In genomic region chr3:168095611-168096209, GRCh38 we compare ENCODE assay signal across 1 cellular context.
TF ChIP-seq lines count a peak whose summit lies in the region.

A gene with protein sequence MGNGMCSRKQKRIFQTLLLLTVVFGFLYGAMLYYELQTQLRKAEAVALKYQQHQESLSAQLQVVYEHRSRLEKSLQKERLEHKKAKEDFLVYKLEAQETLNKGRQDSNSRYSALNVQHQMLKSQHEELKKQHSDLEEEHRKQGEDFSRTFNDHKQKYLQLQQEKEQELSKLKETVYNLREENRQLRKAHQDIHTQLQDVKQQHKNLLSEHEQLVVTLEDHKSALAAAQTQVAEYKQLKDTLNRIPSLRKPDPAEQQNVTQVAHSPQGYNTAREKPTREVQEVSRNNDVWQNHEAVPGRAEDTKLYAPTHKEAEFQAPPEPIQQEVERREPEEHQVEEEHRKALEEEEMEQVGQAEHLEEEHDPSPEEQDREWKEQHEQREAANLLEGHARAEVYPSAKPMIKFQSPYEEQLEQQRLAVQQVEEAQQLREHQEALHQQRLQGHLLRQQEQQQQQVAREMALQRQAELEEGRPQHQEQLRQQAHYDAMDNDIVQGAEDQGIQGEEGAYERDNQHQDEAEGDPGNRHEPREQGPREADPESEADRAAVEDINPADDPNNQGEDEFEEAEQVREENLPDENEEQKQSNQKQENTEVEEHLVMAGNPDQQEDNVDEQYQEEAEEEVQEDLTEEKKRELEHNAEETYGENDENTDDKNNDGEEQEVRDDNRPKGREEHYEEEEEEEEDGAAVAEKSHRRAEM (minus strand): TSS chr3:168095924. CDS start chr3:168095285, 639 bp downstream.

TF ChIP-seq in HEK293, 187 proteins besides CTCF, POLR2A, EP300 and RAD21 (continued from another document and continues in another):
- TF ChIP-seq ZNF433 (tag by site-specific recombination; IDR thresholded peaks at IDR 0.05; ENCODE audit: low read depth) (no peak), ZNF791 (tag by site-specific recombination; IDR thresholded peaks at IDR 0.05) (no peak), ZNF391 (tag by site-specific recombination; IDR thresholded peaks at IDR 0.05; ENCODE audit: borderline replicate concordance, low read depth) (no peak), TCF7L2 (IDR thresholded peaks at IDR 0.05; ENCODE audit: borderline replicate concordance, low read depth, low read length) (no peak; the same call in 1 of the 2 replicates), ZNF626 (tag by site-specific recombination; IDR thresholded peaks at IDR 0.05) (no peak), ZFP69B (tag by site-specific recombination; IDR thresholded peaks at IDR 0.05) (peak; percentile 21; the same call in 1 of the 2 replicates), ZNF335 (tag by site-specific recombination; conservative IDR thresholded peaks at IDR 0.05) (peak; percentile 59; the same call in 1 of the 2 replicates), ZNF214 (tag by site-specific recombination; IDR thresholded peaks at IDR 0.05; ENCODE audit: borderline replicate concordance) (no peak), ZNF639 (tag by site-specific recombination; IDR thresholded peaks at IDR 0.05) (no peak), ZNF37A (tag by site-specific recombination; IDR thresholded peaks at IDR 0.05) (no peak), MZF1 (tag by site-specific recombination; IDR thresholded peaks at IDR 0.05; ENCODE audit: borderline replicate concordance) (no peak), ZNF266 (tag by site-specific recombination; IDR thresholded peaks at IDR 0.05; ENCODE audit: low read depth) (no peak), GFI1B (tag by site-specific recombination; IDR thresholded peaks at IDR 0.05) (no peak), PRDM4 (tag by site-specific recombination; IDR thresholded peaks at IDR 0.05) (0 out of 2 replicates have a peak, but pooled peaks have one; percentile 26), GLIS1 (tag by site-specific recombination; IDR thresholded peaks at IDR 0.05) (no peak), ZBTB20 (tag by site-specific recombination; IDR thresholded peaks at IDR 0.05) (peak; percentile 55), OSR2 (tag by site-specific recombination; IDR thresholded peaks at IDR 0.05) (no peak), PRDM10 (tag by site-specific recombination; IDR thresholded peaks at IDR 0.05) (peak; percentile 91), ZBTB17 (tag by site-specific recombination; IDR thresholded peaks at IDR 0.05) (no peak), PRDM1 (tag by site-specific recombination; IDR thresholded peaks at IDR 0.05) (no peak), KLF9 (tag by site-specific recombination; IDR thresholded peaks at IDR 0.05; ENCODE audit: low read depth) (peak; percentile 20), SCRT1 (tag by site-specific recombination; IDR thresholded peaks at IDR 0.05; ENCODE audit: borderline replicate concordance) (no peak), BCL6B (tag by site-specific recombination; IDR thresholded peaks at IDR 0.05) (no peak), ZNF610 (tag by site-specific recombination; IDR thresholded peaks at IDR 0.05; ENCODE audit: borderline replicate concordance) (no peak), ZNF561 (tag by site-specific recombination; IDR thresholded peaks at IDR 0.05; ENCODE audit: borderline replicate concordance) (no peak; the same call in none of the 2 replicates), REPIN1 (tag by site-specific recombination; IDR thresholded peaks at IDR 0.05; ENCODE audit: low read depth) (no peak), TRIM28 (IDR thresholded peaks at IDR 0.05; ENCODE audit: borderline replicate concordance, low read length) (no peak), KLF7 (tag by site-specific recombination; IDR thresholded peaks at IDR 0.05; ENCODE audit: borderline replicate concordance) (peak; percentile 75; the same call in 1 of the 2 replicates), ZSCAN30 (tag by site-specific recombination; IDR thresholded peaks at IDR 0.05) (0 out of 2 replicates have a peak, but pooled peaks have one; percentile 1), ZNF248 (tag by site-specific recombination; IDR thresholded peaks at IDR 0.05) (no peak), AEBP2 (tag by site-specific recombination; IDR thresholded peaks at IDR 0.05; ENCODE audit: borderline replicate concordance) (no peak)
- TF ChIP-seq, protein P1, sequence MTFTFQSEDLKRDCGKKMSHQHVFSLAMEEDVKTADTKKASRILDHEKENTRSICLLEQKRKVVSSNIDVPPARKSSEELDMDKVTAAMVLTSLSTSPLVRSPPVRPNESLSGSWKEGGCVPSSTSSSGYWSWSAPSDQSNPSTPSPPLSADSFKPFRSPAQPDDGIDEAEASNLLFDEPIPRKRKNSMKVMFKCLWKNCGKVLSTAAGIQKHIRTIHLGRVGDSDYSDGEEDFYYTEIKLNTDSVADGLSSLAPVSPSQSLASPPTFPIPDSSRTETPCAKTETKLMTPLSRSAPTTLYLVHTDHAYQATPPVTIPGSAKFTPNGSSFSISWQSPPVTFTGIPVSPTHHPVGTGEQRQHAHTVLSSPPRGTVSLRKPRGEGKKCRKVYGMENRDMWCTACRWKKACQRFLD (tag by site-specific recombination; IDR thresholded peaks at IDR 0.05) = no peak; the same call in 1 of the 2 replicates
- TF ChIP-seq, protein P2, sequence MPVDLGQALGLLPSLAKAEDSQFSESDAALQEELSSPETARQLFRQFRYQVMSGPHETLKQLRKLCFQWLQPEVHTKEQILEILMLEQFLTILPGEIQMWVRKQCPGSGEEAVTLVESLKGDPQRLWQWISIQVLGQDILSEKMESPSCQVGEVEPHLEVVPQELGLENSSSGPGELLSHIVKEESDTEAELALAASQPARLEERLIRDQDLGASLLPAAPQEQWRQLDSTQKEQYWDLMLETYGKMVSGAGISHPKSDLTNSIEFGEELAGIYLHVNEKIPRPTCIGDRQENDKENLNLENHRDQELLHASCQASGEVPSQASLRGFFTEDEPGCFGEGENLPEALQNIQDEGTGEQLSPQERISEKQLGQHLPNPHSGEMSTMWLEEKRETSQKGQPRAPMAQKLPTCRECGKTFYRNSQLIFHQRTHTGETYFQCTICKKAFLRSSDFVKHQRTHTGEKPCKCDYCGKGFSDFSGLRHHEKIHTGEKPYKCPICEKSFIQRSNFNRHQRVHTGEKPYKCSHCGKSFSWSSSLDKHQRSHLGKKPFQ (tag by site-specific recombination; IDR thresholded peaks at IDR 0.05) = no peak
- TF ChIP-seq, protein P3, sequence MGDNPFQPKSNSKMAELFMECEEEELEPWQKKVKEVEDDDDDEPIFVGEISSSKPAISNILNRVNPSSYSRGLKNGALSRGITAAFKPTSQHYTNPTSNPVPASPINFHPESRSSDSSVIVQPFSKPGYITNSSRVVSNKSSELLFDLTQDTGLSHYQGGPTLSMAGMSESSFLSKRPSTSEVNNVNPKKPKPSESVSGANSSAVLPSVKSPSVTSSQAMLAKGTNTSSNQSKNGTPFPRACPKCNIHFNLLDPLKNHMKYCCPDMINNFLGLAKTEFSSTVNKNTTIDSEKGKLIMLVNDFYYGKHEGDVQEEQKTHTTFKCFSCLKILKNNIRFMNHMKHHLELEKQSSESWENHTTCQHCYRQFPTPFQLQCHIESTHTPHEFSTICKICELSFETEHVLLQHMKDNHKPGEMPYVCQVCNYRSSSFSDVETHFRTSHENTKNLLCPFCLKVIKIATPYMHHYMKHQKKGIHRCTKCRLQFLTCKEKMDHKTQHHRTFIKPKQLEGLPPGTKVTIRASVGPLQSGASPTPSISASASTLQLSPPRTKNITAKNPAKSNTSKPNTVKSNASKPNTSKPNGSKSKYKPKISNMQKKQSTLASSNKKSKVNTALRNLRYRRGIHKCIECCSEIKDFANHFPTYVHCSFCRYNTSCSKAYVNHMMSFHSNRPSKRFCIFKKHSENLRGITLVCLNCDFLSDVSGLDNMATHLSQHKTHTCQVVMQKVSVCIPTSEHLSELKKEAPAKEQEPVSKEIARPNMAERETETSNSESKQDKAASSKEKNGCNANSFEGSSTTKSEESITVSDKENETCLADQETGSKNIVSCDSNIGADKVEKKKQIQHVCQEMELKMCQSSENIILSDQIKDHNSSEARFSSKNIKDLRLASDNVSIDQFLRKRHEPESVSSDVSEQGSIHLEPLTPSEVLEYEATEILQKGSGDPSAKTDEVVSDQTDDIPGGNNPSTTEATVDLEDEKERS (tag by site-specific recombination; IDR thresholded peaks at IDR 0.05) = no peak
- TF ChIP-seq, protein P4, sequence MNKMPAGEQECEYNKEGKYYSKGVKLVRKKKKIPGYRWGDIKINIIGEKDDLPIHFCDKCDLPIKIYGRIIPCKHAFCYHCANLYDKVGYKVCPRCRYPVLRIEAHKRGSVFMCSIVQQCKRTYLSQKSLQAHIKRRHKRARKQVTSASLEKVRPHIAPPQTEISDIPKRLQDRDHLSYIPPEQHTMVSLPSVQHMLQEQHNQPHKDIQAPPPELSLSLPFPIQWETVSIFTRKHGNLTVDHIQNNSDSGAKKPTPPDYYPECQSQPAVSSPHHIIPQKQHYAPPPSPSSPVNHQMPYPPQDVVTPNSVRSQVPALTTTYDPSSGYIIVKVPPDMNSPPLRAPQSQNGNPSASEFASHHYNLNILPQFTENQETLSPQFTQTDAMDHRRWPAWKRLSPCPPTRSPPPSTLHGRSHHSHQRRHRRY (tag by site-specific recombination; IDR thresholded peaks at IDR 0.05) = no peak
- TF ChIP-seq, protein P5, sequence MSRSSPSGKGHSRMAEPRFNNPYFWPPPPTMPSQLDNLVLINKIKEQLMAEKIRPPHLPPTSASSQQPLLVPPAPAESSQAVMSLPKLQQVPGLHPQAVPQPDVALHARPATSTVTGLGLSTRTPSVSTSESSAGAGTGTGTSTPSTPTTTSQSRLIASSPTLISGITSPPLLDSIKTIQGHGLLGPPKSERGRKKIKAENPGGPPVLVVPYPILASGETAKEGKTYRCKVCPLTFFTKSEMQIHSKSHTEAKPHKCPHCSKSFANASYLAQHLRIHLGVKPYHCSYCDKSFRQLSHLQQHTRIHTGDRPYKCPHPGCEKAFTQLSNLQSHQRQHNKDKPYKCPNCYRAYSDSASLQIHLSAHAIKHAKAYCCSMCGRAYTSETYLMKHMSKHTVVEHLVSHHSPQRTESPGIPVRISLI (tag by site-specific recombination; IDR thresholded peaks at IDR 0.05) = no peak
